Comparison of ENCODE assay signal across 33 cellular contexts in genomic region chr1:227770812-227771211, GRCh38. TPM values are rescaled to one million over a fixed set of nuclear protein-coding genes. Genes with fewer than 3 reads are reported as not detected.
DNase-seq lines count a peak whose midpoint lies in the region; ATAC-seq, FAIRE-seq and TF ChIP-seq lines count a peak whose summit lies in the region.
"Had no signal": no experiment of that assay in that cellular context is flagged by ENCODE, and none has a peak within 500 bp of the region (broad histone marks: within the 10 kb centered on the region; RNA-seq: fewer than 3 reads in every experiment).

No MANE protein-coding gene starts in this region.

- H3K4me3 ChIP-seq in kidney (ENCODE audit: low read length in 2 of 2) (no peak overlapping the region), spleen (no peak overlapping the region)
- H3K4me3 ChIP-seq: BLaER1, GM12878 had no signal

- no peak for TF ChIP-seq POLR2A in spleen (IDR thresholded peaks at IDR 0.05)

- no peaks in the 10 kb centered on the region for H3K9me3 Mint-ChIP-seq in WTC11
- H3K9me3 Mint-ChIP-seq: CD14-positive monocyte; CD4-positive, alpha-beta memory T cell; CD4-positive, CD25-positive, alpha-beta regulatory T cell; CD8-positive, alpha-beta memory T cell had no signal

- H3K27me3 ChIP-seq in spleen (replicated peaks in 1 of 7) = no peaks in the 10 kb centered on the region
- H3K27me3 ChIP-seq: BE2C, BLaER1 had no signal

- intact Hi-C loops in kidney (cut with DNase I) = no loop called here
- intact Hi-C loops in spleen (cut with DNase I; ENCODE audit: low total_unique reads) = no loop called here

- no peaks in the 10 kb centered on the region for H3K4me1 Mint-ChIP-seq in WTC11

- 95 to 99% (median 96%) methylated on average over 13 of the region's 13 CpGs for WGBS in spleen, 5 donors

- CTCF ChIA-PET in WTC11 (lab: Charles Lee) = no interaction called here

- H3K36me3 ChIP-seq in kidney (ENCODE audit: control insufficient read depth in 1 of 2, insufficient read depth in 2 of 2, low read length in 2 of 2) (peaks cover 8 to 17% of the 10 kb centered on the region in 2 donors), spleen (peaks cover 0 to 78% (median 28%) of the 10 kb centered on the region in 6 donors)

- H3K36me3 Mint-ChIP-seq in WTC11 = peaks cover 30% of the 10 kb centered on the region

- ATAC-seq in WTC11 (no peak), HG02759 (IDR thresholded peaks at IDR 0.05; ENCODE audit: unreplicated experiment) (no peak)
- ATAC-seq: GM12878 had no signal

- peak overlapping the region; percentile 3; the same call in 1 of the 2 replicates for H3K27ac Mint-ChIP-seq in WTC11
- H3K27ac Mint-ChIP-seq: CD14-positive monocyte had no signal

- no peak overlapping the region for H3K9ac ChIP-seq in kidney (ENCODE audit: low read length in 2 of 2)
- H3K9ac ChIP-seq: BLaER1 had no signal

- FAIRE-seq in kidney (lab: Jason Lieb, UNC) = no peak
- FAIRE-seq: A204.1, GM12878, GM12892, GM18507 had no signal

- peaks cover 0 to 7% of the 10 kb centered on the region in 2 donors for H3K4me1 ChIP-seq in kidney (ENCODE audit: control insufficient read depth in 1 of 2, insufficient read depth in 1 of 2, low read depth in 1 of 2, low read length in 2 of 2)
- H3K4me1 ChIP-seq in spleen = peaks cover 11 to 41% (median 26%) of the 10 kb centered on the region in 6 donors
- H3K4me1 ChIP-seq: BE2C had no signal

- no peak overlapping the region for H3K4me3 Mint-ChIP-seq in WTC11
- H3K4me3 Mint-ChIP-seq: CD14-positive monocyte; CD4-positive, alpha-beta memory T cell; CD4-positive, CD25-positive, alpha-beta regulatory T cell; CD8-positive, alpha-beta memory T cell had no signal

- POLR2A ChIA-PET in WTC11 (lab: Charles Lee) = no interaction called here

- DNase-seq in WTC11 (ENCODE audit: low spot score) (no peak), caudate nucleus (lab: John Stamatoyannopoulos, UW) (no peak), kidney (peak; percentile 55), spleen (peak; percentile 66), NCI-H526 treated with DMSO at 0.1 percent for 48 hours (lab: John Stamatoyannopoulos, UW) (no peak), HCEC 1CT (no peak), HuH-7 (ENCODE audit: low spot score) (no peak)
- DNase-seq: 8988T; ACHN; BE2C; C1 segment of cervical spinal cord; CD4-positive, alpha-beta memory T cell; CD4-positive, CD25-positive, alpha-beta regulatory T cell; CD8-positive, alpha-beta memory T cell; COR-L47; DMS 273 treated with DMSO at 0.1 percent for 48 hours; DMS153; DMS53; DMS79; DND-41; EL; GDM1 had no signal

- no peaks in the 10 kb centered on the region for H3K9me3 ChIP-seq in kidney (ENCODE audit: control insufficient read depth in 1 of 2, low read length in 2 of 2)
- H3K9me3 ChIP-seq in spleen = no peaks in the 10 kb centered on the region
- H3K9me3 ChIP-seq: BE2C, BLaER1 had no signal

- no peaks in the 10 kb centered on the region for H3K27me3 Mint-ChIP-seq in WTC11 (ENCODE audit: low read depth)
- H3K27me3 Mint-ChIP-seq: CD4-positive, alpha-beta memory T cell; CD4-positive, CD25-positive, alpha-beta regulatory T cell; CD8-positive, alpha-beta memory T cell had no signal

- TF ChIP-seq CTCF in WTC11 (IDR thresholded peaks at IDR 0.05) (no peak), kidney (IDR thresholded peaks at IDR 0.05; ENCODE audit: borderline replicate concordance, extremely low read depth, insufficient read depth) (no peak), spleen (IDR thresholded peaks at IDR 0.05 in 8 of 11, conservative IDR thresholded peaks at IDR 0.05 in 3 of 11) (no peak)

- H3K27ac ChIP-seq in caudate nucleus (ENCODE audit: low read depth, low read length) (peak overlapping the region; percentile 4), kidney (ENCODE audit: low read depth in 2 of 2, low read length in 2 of 2) (no peak overlapping the region), spleen (no peak overlapping the region)
- H3K27ac ChIP-seq: BLaER1 had no signal

TF ChIP-seq in WTC11, 78 proteins besides CTCF, POLR2A, EP300 and RAD21:
- TF ChIP-seq, protein P1, sequence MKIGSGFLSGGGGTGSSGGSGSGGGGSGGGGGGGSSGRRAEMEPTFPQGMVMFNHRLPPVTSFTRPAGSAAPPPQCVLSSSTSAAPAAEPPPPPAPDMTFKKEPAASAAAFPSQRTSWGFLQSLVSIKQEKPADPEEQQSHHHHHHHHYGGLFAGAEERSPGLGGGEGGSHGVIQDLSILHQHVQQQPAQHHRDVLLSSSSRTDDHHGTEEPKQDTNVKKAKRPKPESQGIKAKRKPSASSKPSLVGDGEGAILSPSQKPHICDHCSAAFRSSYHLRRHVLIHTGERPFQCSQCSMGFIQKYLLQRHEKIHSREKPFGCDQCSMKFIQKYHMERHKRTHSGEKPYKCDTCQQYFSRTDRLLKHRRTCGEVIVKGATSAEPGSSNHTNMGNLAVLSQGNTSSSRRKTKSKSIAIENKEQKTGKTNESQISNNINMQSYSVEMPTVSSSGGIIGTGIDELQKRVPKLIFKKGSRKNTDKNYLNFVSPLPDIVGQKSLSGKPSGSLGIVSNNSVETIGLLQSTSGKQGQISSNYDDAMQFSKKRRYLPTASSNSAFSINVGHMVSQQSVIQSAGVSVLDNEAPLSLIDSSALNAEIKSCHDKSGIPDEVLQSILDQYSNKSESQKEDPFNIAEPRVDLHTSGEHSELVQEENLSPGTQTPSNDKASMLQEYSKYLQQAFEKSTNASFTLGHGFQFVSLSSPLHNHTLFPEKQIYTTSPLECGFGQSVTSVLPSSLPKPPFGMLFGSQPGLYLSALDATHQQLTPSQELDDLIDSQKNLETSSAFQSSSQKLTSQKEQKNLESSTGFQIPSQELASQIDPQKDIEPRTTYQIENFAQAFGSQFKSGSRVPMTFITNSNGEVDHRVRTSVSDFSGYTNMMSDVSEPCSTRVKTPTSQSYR (CRISPR knock-in tag; IDR thresholded peaks at IDR 0.05) = no peak
- no peak for TF ChIP-seq NFYB (CRISPR knock-in tag; conservative IDR thresholded peaks at IDR 0.05; ENCODE audit: low read depth)
- no peak for TF ChIP-seq E2F4 (CRISPR knock-in tag; IDR thresholded peaks at IDR 0.05; ENCODE audit: borderline replicate concordance, low read depth)
- TF ChIP-seq TEAD4 (CRISPR knock-in tag; IDR thresholded peaks at IDR 0.05) = no peak
- no peak for TF ChIP-seq ESRRA (CRISPR knock-in tag; IDR thresholded peaks at IDR 0.05; ENCODE audit: borderline replicate concordance)
- no peak for TF ChIP-seq STAT6 (CRISPR knock-in tag; conservative IDR thresholded peaks at IDR 0.05; ENCODE audit: low read depth)
- TF ChIP-seq SMAD3 (CRISPR knock-in tag; IDR thresholded peaks at IDR 0.05; ENCODE audit: borderline replicate concordance) = no peak
- TF ChIP-seq NFATC4 (CRISPR knock-in tag; IDR thresholded peaks at IDR 0.05) = no peak
- TF ChIP-seq FOXJ3 (CRISPR knock-in tag; IDR thresholded peaks at IDR 0.05; ENCODE audit: borderline replicate concordance) = no peak
- no peak for TF ChIP-seq HMGA2 (CRISPR knock-in tag; IDR thresholded peaks at IDR 0.05)
- TF ChIP-seq FOXP1 (CRISPR knock-in tag; IDR thresholded peaks at IDR 0.05; ENCODE audit: borderline replicate concordance) = no peak
- TF ChIP-seq ZBTB21 (CRISPR knock-in tag; IDR thresholded peaks at IDR 0.05; ENCODE audit: borderline replicate concordance) = no peak
- no peak for TF ChIP-seq ZNF396 (CRISPR knock-in tag; IDR thresholded peaks at IDR 0.05; ENCODE audit: borderline replicate concordance)

RNA-seq across cellular contexts. Expression of gene SNAP47, which starts 35.6 kb away (rescaled TPM):
- total RNA-seq in WTC11 (2021) (43.8 to 50.8 TPM (median 47.2 TPM) in 3 replicates), kidney (32.4 TPM), spleen (10 to 100 TPM; 20.6 to 42.7 (median 27.8) TPM)
- polyA plus RNA-seq in kidney (ENCODE audit: insufficient read depth, low read depth, low replicate concordance) (31.6 TPM), spleen (10 to 100 TPM in 2 of 3 donors, 1 to 10 TPM in 1; 10.0 to 14.4 (median 11.2) TPM)

RNA-seq across cellular contexts. Expression of gene JMJD4, which starts 35.7 kb away (rescaled TPM):
- total RNA-seq in WTC11 (2021) = 12.8 to 13.7 TPM (median 13.6 TPM) in 3 replicates
- 15.9 TPM for total RNA-seq in kidney
- polyA plus RNA-seq in kidney (ENCODE audit: insufficient read depth, low read depth, low replicate concordance) = 12.6 TPM
- total RNA-seq in spleen = 10 to 100 TPM; 14.3 to 35.4 (median 21.1) TPM
- 10 to 100 TPM; 11.2 to 17.2 (median 14.5) TPM for polyA plus RNA-seq in spleen

RNA-seq across cellular contexts. Expression of gene PRSS38, which starts 44.7 kb away (rescaled TPM):
- total RNA-seq in WTC11 (2021) (not detected in 3 replicates), kidney (not detected), spleen (not detected)
- polyA plus RNA-seq in kidney (ENCODE audit: insufficient read depth, low read depth, low replicate concordance) (not detected), spleen (not detected)
- total RNA-seq: A673; CD4-positive, alpha-beta memory T cell; CD4-positive, CD25-positive, alpha-beta regulatory T cell; CD8-positive, alpha-beta memory T cell; Daoy; G401; GM12878 had no signal
- polyA plus RNA-seq: AG04450; CD14-positive monocyte; CD4-positive, alpha-beta memory T cell; CD4-positive, CD25-positive, alpha-beta regulatory T cell; CD8-positive, alpha-beta memory T cell; GM12878 had no signal

Comparison
In these comparisons a context has a peak if more than half of its experiments do, and no peak if none do; other contexts are left out.
1. DNase-seq: peak in kidney (single experiment) and spleen (single experiment); none in WTC11 (single experiment), caudate nucleus (0 of 61), NCI-H526 treated with DMSO at 0.1 percent for 48 hours (single experiment), HCEC 1CT (single experiment) and HuH-7 (single experiment).